ENCODE assay signal across 33 cellular contexts in genomic region chr4:160485071-160485687, GRCh38.
"Had no signal": no experiment of that assay in that cellular context is flagged by ENCODE, and none has a peak within 500 bp of the region (broad histone marks: within the 10 kb centered on the region; RNA-seq: fewer than 3 reads in every experiment).

No MANE protein-coding gene starts in this region.

- H3K27me3 ChIP-seq: MG63 had no signal

- H3K27ac ChIP-seq: KMS-11 had no signal

- H3K9ac ChIP-seq: KMS-11 had no signal

- H3K4me2 ChIP-seq: KMS-11 had no signal

- DNase-seq: Karpas-422, Kasumi-1, KG1, MG63, MM.1S, MV-4-11, NCI-H1048, NCI-H1092, NCI-H1092 treated with DMSO at 0.1 percent for 48 hours, NCI-H1105, NCI-H1105 treated with DMSO at 0.1 percent for 48 hours, NCI-H1417 treated with DMSO at 0.1 percent for 48 hours, NCI-H1436, NCI-H1436 treated with DMSO at 0.1 percent for 48 hours, NCI-H146, NCI-H1694, NCI-H1694 treated with DMSO at 0.1 percent for 48 hours, NCI-H187, NCI-H187 treated with DMSO at 0.1 percent for 48 hours, NCI-H1930, NCI-H2029, NCI-H2029 treated with DMSO at 0.1 percent for 48 hours, NCI-H2081, NCI-H2081 treated with DMSO at 0.1 percent for 48 hours, NCI-H2107, NCI-H2171, NCI-H2171 treated with DMSO at 0.1 percent for 48 hours, NCI-H2227 treated with DMSO at 0.1 percent for 48 hours, NCI-H226, NCI-H345, NCI-H446, NCI-H446 treated with DMSO at 0.1 percent for 48 hours had no signal

- H3K36me3 ChIP-seq: MG63 had no signal

- H3K4me3 ChIP-seq: MG63 had no signal

- H3K9me3 ChIP-seq: MG63 had no signal
